Comparison of ENCODE assay signal across 25 cellular contexts in genomic region chr17:38544175-38544838, GRCh38.
"Had no signal": no experiment of that assay in that cellular context is flagged by ENCODE, and none has a peak within 500 bp of the region (broad histone marks: within the 10 kb centered on the region; RNA-seq: fewer than 3 reads in every experiment).

No MANE protein-coding gene starts in this region.

- H3K4me3 ChIP-seq: ascending aorta, body of pancreas, Peyer's patch, SJSA1 had no signal

- H3K36me3 ChIP-seq: ascending aorta, Peyer's patch, SJSA1 had no signal

- H3K4me1 ChIP-seq: ascending aorta, Peyer's patch, SJSA1 had no signal

- DNase-seq: activated CD4-positive, alpha-beta T cell treated with anti-CD3 and anti-CD28 coated beads for 48 hours; activated CD4-positive, alpha-beta T cell treated with anti-CD3 and anti-CD28 coated beads, Interleukin-2, amount 50 U/mL, for 4 hours; activated CD4-positive, CD25-positive, alpha-beta regulatory T cell treated with anti-CD3 and anti-CD28 coated beads, Interleukin-2, amount 50 U/mL, for 72 hours; activated CD8-positive, alpha-beta memory T cell treated with anti-CD3 and anti-CD28 coated beads, Interleukin-2, amount 50 U/mL, for 48 hours; activated CD8-positive, alpha-beta T cell treated with anti-CD3 and anti-CD28 coated beads, Interleukin-2, amount 10 ng/mL, durations not matched to agents 7 days and 5 days; activated effector memory CD4-positive, alpha-beta T cell treated with Interleukin-2 at 50 U/mL for 16 hours; activated naive CD4-positive, alpha-beta T cell; activated T-cell treated with anti-CD3 and anti-CD28 coated beads, Interleukin-2, amount 50 U/mL, for 1 hour; body of pancreas; central memory CD4-positive, alpha-beta T cell; Kasumi-1; NCI-H1048; NCI-H1694; NCI-H2029; NCI-H2107; NCI-H2171 treated with DMSO at 0.1 percent for 48 hours; NCI-H69; SHP77; T-helper 17 cell; T-helper 9 cell had no signal

- H3K27me3 ChIP-seq: ascending aorta, body of pancreas, Peyer's patch, SJSA1 had no signal

- FAIRE-seq: bronchial epithelial cell had no signal

- H3K9me3 ChIP-seq: ascending aorta, body of pancreas, Peyer's patch, SJSA1 had no signal

- ATAC-seq: activated CD8-positive, alpha-beta T cell treated with anti-CD3 and anti-CD28 coated beads, Interleukin-2, amount 10 ng/mL, durations not matched to agents 7 days and 5 days; body of pancreas; T-helper 17 cell had no signal

- H3K27ac ChIP-seq: ascending aorta, body of pancreas, Peyer's patch, RWPE1, SJSA1 had no signal
